Comparison of ENCODE assay signal across 16 cellular contexts in genomic region chr6:55794136-55794812, GRCh38.
DNase-seq lines count a peak whose midpoint lies in the region; ATAC-seq, FAIRE-seq and TF ChIP-seq lines count a peak whose summit lies in the region.
"Had no signal": no experiment of that assay in that cellular context is flagged by ENCODE, and none has a peak within 500 bp of the region (broad histone marks: within the 10 kb centered on the region; RNA-seq: fewer than 3 reads in every experiment).

No MANE protein-coding gene starts in this region.

- DNase-seq in AG08395 (ENCODE audit: low spot score): peak; percentile 42
- DNase-seq in H54 (ENCODE audit: insufficient read length, low spot score): no peak
- DNase-seq in astrocyte of the cerebellum (ENCODE audit: low read depth): peak; percentile 28
- peak; percentile 3 for DNase-seq in foreskin melanocyte
- no peak for DNase-seq in NCI-H1048 (lab: John Stamatoyannopoulos, UW)
- no peak for DNase-seq in osteocyte (ENCODE audit: extremely low spot score, unreplicated experiment)
- DNase-seq: activated CD4-positive, alpha-beta T cell treated with anti-CD3 and anti-CD28 coated beads for 36 hours; gastrocnemius medialis; NCI-H1694; psoas muscle; uterus had no signal

- H3K36me3 Mint-ChIP-seq in osteocyte (ENCODE audit: unreplicated experiment): no peaks in the 10 kb centered on the region
- H3K36me3 Mint-ChIP-seq: stimulated activated effector memory CD8-positive, alpha-beta T cell treated with anti-CD3 and anti-CD28 coated beads, Interleukin-12 subunit alpha, Interleukin-12 subunit beta, amount 100 ng/mL, for 72 hours had no signal

- FAIRE-seq in H54 (lab: Jason Lieb, UNC): peak; percentile 89

- no peak overlapping the region for H3K27ac Mint-ChIP-seq in osteocyte (ENCODE audit: unreplicated experiment)
- H3K27ac Mint-ChIP-seq: activated CD4-positive, alpha-beta T cell treated with anti-CD3 and anti-CD28 coated beads for 36 hours; stimulated activated effector memory CD8-positive, alpha-beta T cell treated with anti-CD3 and anti-CD28 coated beads, Interleukin-12 subunit alpha, Interleukin-12 subunit beta, amount 100 ng/mL, for 72 hours had no signal

- ATAC-seq in HG03442 (IDR thresholded peaks at IDR 0.05; ENCODE audit: unreplicated experiment) (no peak), GM21576 (IDR thresholded peaks at IDR 0.05; ENCODE audit: unreplicated experiment) (no peak)
- ATAC-seq: activated CD4-positive, alpha-beta T cell treated with anti-CD3 and anti-CD28 coated beads for 36 hours; gastrocnemius medialis; psoas muscle; stimulated activated effector memory CD8-positive, alpha-beta T cell treated with anti-CD3 and anti-CD28 coated beads, Interleukin-12 subunit alpha, Interleukin-12 subunit beta, amount 100 ng/mL, for 72 hours had no signal

- TF ChIP-seq CTCF in astrocyte of the cerebellum (IDR thresholded peaks at IDR 0.05; ENCODE audit: low read depth, low read length, missing control alignments): no peak
- TF ChIP-seq CTCF in osteocyte (IDR thresholded peaks at IDR 0.05): no peak

- no peak overlapping the region for H3K4me3 ChIP-seq in astrocyte of the cerebellum (ENCODE audit: low read depth, low read length)
- H3K4me3 ChIP-seq: BLaER1 treated with 17β-estradiol and CSF1 and Interleukin-3, amounts not matched to agents 10 nM and 100 nM; gastrocnemius medialis; psoas muscle; uterus had no signal

- no peak for TF ChIP-seq POLR2A in H54 (IDR thresholded peaks at IDR 0.05; ENCODE audit: low read depth, low read length)

- in situ Hi-C loops in astrocyte of the cerebellum (cut with HindIII; ENCODE audit: low sequenced_read_pairs): no loop called here

- peaks cover 7% of the 10 kb centered on the region for H3K4me1 Mint-ChIP-seq in osteocyte (ENCODE audit: unreplicated experiment)
- H3K4me1 Mint-ChIP-seq: activated CD4-positive, alpha-beta T cell treated with anti-CD3 and anti-CD28 coated beads for 36 hours; central memory CD8-positive, alpha-beta T cell; stimulated activated effector memory CD8-positive, alpha-beta T cell treated with anti-CD3 and anti-CD28 coated beads, Interleukin-12 subunit alpha, Interleukin-12 subunit beta, amount 100 ng/mL, for 72 hours had no signal

- no peaks in the 10 kb centered on the region for H3K9me3 Mint-ChIP-seq in osteocyte (ENCODE audit: unreplicated experiment)

- H3K27me3 Mint-ChIP-seq in osteocyte (ENCODE audit: unreplicated experiment): no peaks in the 10 kb centered on the region
- H3K27me3 Mint-ChIP-seq: activated CD4-positive, alpha-beta T cell treated with anti-CD3 and anti-CD28 coated beads for 36 hours; central memory CD8-positive, alpha-beta T cell had no signal

- H3K4me3 Mint-ChIP-seq in osteocyte (ENCODE audit: unreplicated experiment): no peak overlapping the region
- H3K4me3 Mint-ChIP-seq: activated CD4-positive, alpha-beta T cell treated with anti-CD3 and anti-CD28 coated beads for 36 hours; central memory CD8-positive, alpha-beta T cell; stimulated activated effector memory CD8-positive, alpha-beta T cell treated with anti-CD3 and anti-CD28 coated beads, Interleukin-12 subunit alpha, Interleukin-12 subunit beta, amount 100 ng/mL, for 72 hours had no signal

Comparison
In these comparisons a context has a peak if more than half of its experiments do, and no peak if none do; other contexts are left out.
1. DNase-seq: peak in AG08395 (single experiment), astrocyte of the cerebellum (single experiment) and foreskin melanocyte (single experiment); none in H54 (single experiment), NCI-H1048 (single experiment) and osteocyte (single experiment).